Comparison of ENCODE assay signal across 13 cellular contexts in the genomic region with DNA sequence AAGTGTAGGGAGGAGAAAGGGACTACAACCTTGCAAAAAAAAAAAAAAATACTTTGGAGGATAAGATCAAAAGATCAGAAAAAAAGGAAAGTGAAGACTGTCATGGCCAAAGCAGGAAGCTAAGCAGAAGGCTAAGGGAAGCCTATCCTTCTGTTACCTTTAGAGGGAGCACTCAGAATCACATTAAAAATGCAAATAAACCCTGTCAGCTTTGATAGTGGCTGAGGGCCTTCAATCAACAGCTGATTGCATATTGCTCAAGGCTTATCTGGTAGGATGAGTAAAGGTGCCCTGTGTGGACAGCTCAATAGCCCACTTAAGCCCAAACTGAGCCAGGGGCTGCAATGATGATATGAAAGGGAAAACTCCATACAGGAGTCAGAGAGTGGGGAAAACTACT.
A peak's percentile ranks its signal among the peaks of the same experiment; 100 is the strongest.
DNase-seq lines count a peak whose midpoint lies in the region; ATAC-seq and TF ChIP-seq lines count a peak whose summit lies in the region.
"Had no signal": no experiment of that assay in that cellular context is flagged by ENCODE, and none has a peak within 500 bp of the region (broad histone marks: within the 10 kb centered on the region; RNA-seq: fewer than 3 reads in every experiment).

No MANE protein-coding gene starts in this region.

- no peak for ATAC-seq in HG03135 (IDR thresholded peaks at IDR 0.05; ENCODE audit: unreplicated experiment)
- ATAC-seq in stimulated activated naive CD8-positive, alpha-beta T cell treated with anti-CD3 and anti-CD28 coated beads, Interleukin-15, amount 100 ng/mL, for 72 hours, result no peak

- H3K27me3 Mint-ChIP-seq in nephron progenitor cell (ENCODE audit: low read depth, poor library complexity), result peaks cover 3% of the 10 kb centered on the region
- no peaks in the 10 kb centered on the region for H3K27me3 Mint-ChIP-seq in stimulated activated naive CD8-positive, alpha-beta T cell treated with anti-CD3 and anti-CD28 coated beads, Interleukin-15, amount 100 ng/mL, for 72 hours

- H3K27ac Mint-ChIP-seq in nephron progenitor cell, result no peak overlapping the region
- H3K27ac Mint-ChIP-seq in stimulated activated naive CD8-positive, alpha-beta T cell treated with anti-CD3 and anti-CD28 coated beads, Interleukin-15, amount 100 ng/mL, for 72 hours, result no peak overlapping the region
- H3K27ac Mint-ChIP-seq: T-helper 1 cell treated with Interleukin-12 subunit alpha and Interleukin-12 subunit beta and Interleukin-4 antibody, amounts not matched to agents 30 μg/mL and 1 μg/mL, for 36 hours had no signal

- peak; percentile 23 for TF ChIP-seq CTCF in LNCaP clone FGC (IDR thresholded peaks at IDR 0.05; ENCODE audit: control insufficient read depth, extremely low read depth, insufficient read depth)
- peak; percentile 21 for TF ChIP-seq CTCF in astrocyte of the spinal cord (IDR thresholded peaks at IDR 0.05; ENCODE audit: low read depth, low read length)
- TF ChIP-seq CTCF in nephron progenitor cell (IDR thresholded peaks at IDR 0.05), result peak; percentile 20

- in situ Hi-C loops in astrocyte of the spinal cord (cut with HindIII; ENCODE audit: low sequenced_read_pairs), result no loop called here

- H3K4me3 Mint-ChIP-seq in nephron progenitor cell, result no peak overlapping the region
- no peak overlapping the region for H3K4me3 Mint-ChIP-seq in stimulated activated naive CD8-positive, alpha-beta T cell treated with anti-CD3 and anti-CD28 coated beads, Interleukin-15, amount 100 ng/mL, for 72 hours
- H3K4me3 Mint-ChIP-seq: T-helper 1 cell treated with Interleukin-12 subunit alpha and Interleukin-12 subunit beta and Interleukin-4 antibody, amounts not matched to agents 30 μg/mL and 1 μg/mL, for 36 hours had no signal

- H3K4me3 ChIP-seq in LNCaP clone FGC (ENCODE audit: low read depth, low read length) (no peak overlapping the region), astrocyte of the spinal cord (ENCODE audit: low read depth, low read length) (no peak overlapping the region)

- H3K9me3 Mint-ChIP-seq in nephron progenitor cell, result no peaks in the 10 kb centered on the region
- H3K9me3 Mint-ChIP-seq in stimulated activated naive CD8-positive, alpha-beta T cell treated with anti-CD3 and anti-CD28 coated beads, Interleukin-15, amount 100 ng/mL, for 72 hours, result no peaks in the 10 kb centered on the region
- H3K9me3 Mint-ChIP-seq: T-helper 1 cell treated with Interleukin-12 subunit alpha and Interleukin-12 subunit beta and Interleukin-4 antibody, amounts not matched to agents 30 μg/mL and 1 μg/mL, for 36 hours had no signal

- DNase-seq in NCI-H1436 (lab: John Stamatoyannopoulos, UW) (peak; percentile 2), NCI-H1436 treated with DMSO at 0.1 percent for 48 hours (lab: John Stamatoyannopoulos, UW) (no peak), LNCaP clone FGC (ENCODE audit: low read depth) (peak; percentile 1), astrocyte of the spinal cord (ENCODE audit: low read depth, low spot score) (no peak), nephron progenitor cell (no peak), medulla oblongata (ENCODE audit: extremely low spot score) (no peak)
- no peak for DNase-seq in stimulated activated naive CD8-positive, alpha-beta T cell treated with anti-CD3 and anti-CD28 coated beads, Interleukin-15, amount 100 ng/mL, for 72 hours
- DNase-seq: activated T-cell treated with anti-CD3 and anti-CD28 coated beads, Interleukin-2, amount 50 U/mL, for 48 hours; effector memory CD4-positive, alpha-beta T cell; NCI-H2081 treated with DMSO at 0.1 percent for 48 hours; right cardiac atrium had no signal

- no peaks in the 10 kb centered on the region for H3K36me3 Mint-ChIP-seq in nephron progenitor cell (ENCODE audit: low read depth)

- H3K4me1 Mint-ChIP-seq in nephron progenitor cell, result no peaks in the 10 kb centered on the region
- H3K4me1 Mint-ChIP-seq in stimulated activated naive CD8-positive, alpha-beta T cell treated with anti-CD3 and anti-CD28 coated beads, Interleukin-15, amount 100 ng/mL, for 72 hours, result no peaks in the 10 kb centered on the region

Comparison
In these comparisons a context has a peak if more than half of its experiments do, and no peak if none do; other contexts are left out.
1. DNase-seq: peak in NCI-H1436 (single experiment) and LNCaP clone FGC (single experiment); none in NCI-H1436 treated with DMSO at 0.1 percent for 48 hours (single experiment), astrocyte of the spinal cord (single experiment), nephron progenitor cell (single experiment), stimulated activated naive CD8-positive, alpha-beta T cell treated with anti-CD3 and anti-CD28 coated beads, Interleukin-15, amount 100 ng/mL, for 72 hours (0 of 2) and medulla oblongata (single experiment).
2. Peak in every context shown above with its lines, with median percentiles within 50 percentile points of each other: CTCF ChIP-seq.